ENCODE assay signal across 8 cellular contexts in genomic region chr6:118934461-118935330, GRCh38. TPM values are rescaled to one million over a fixed set of nuclear protein-coding genes. Genes with fewer than 3 reads are reported as not detected.
DNase-seq lines count a peak whose midpoint lies in the region; ATAC-seq and TF ChIP-seq lines count a peak whose summit lies in the region.

Gene MCM9, minus strand, starts transcription at chr6:118935159. Its CDS starts 3,436 bp downstream, at chr6:118931723.

- intact Hi-C loops in esophagus squamous epithelium (cut with DNase I) = no loop called here

- H3K4me1 ChIP-seq in Peyer's patch = peaks cover 0 to 7% (median 0%) of the 10 kb centered on the region in 4 donors
- H3K4me1 ChIP-seq in esophagus squamous epithelium = peaks cover 0 to 35% (median 0%) of the 10 kb centered on the region in 3 donors

- peak within 1 kb of the TSS; percentile 90 to 95 (median 91) for H3K27ac ChIP-seq in Peyer's patch
- H3K27ac ChIP-seq in esophagus squamous epithelium = peak within 1 kb of the TSS; percentile 92 to 97 (median 94)

- peak in 1 of 6 experiments; percentile 13 for TF ChIP-seq CTCF in Peyer's patch (IDR thresholded peaks at IDR 0.05)
- TF ChIP-seq CTCF in esophagus squamous epithelium (IDR thresholded peaks at IDR 0.05) = no peak

- TF ChIP-seq POLR2A in Peyer's patch (IDR thresholded peaks at IDR 0.05) (peak; percentile 35 to 54), esophagus squamous epithelium (IDR thresholded peaks at IDR 0.05) (peak in 2 of 4 donors; percentile 52 to 76)

- H3K27me3 ChIP-seq in Peyer's patch (no peaks in the 10 kb centered on the region), esophagus squamous epithelium (no peaks in the 10 kb centered on the region)

- DNase-seq in DMS79 (lab: John Stamatoyannopoulos, UW) (peak; percentile 64), Peyer's patch (peak; percentile 87 to 96 (median 95)), esophagus squamous epithelium (lab: John Stamatoyannopoulos, UW) (peak; percentile 52), myocyte (ENCODE audit: low read depth) (peak; percentile 96)
- DNase-seq in Jurkat, Clone E6-1 (ENCODE audit: low read depth, low spot score) = peak; percentile 74
- DNase-seq in activated T-cell treated with anti-CD3 and anti-CD28 coated beads, Interleukin-2, amount 50 U/mL, for 48 hours = peak; percentile 91 to 95
- DNase-seq in stimulated activated CD8-positive, alpha-beta memory T cell treated with anti-CD3 and anti-CD28 coated beads, Interleukin-7, amount 100 ng/mL, for 48 hours (ENCODE audit: extremely low read depth in 1 of 2, low read depth in 1 of 2) = peak; percentile 77 to 84

- ATAC-seq in GM21717 (IDR thresholded peaks at IDR 0.05; ENCODE audit: unreplicated experiment) = peak; percentile 97

- H3K36me3 ChIP-seq in Peyer's patch (peaks cover 0 to 10% (median 0%) of the 10 kb centered on the region in 3 donors), esophagus squamous epithelium (peaks cover 0 to 19% (median 0%) of the 10 kb centered on the region in 3 donors)

- H3K9me3 ChIP-seq in Peyer's patch = no peaks in the 10 kb centered on the region
- H3K9me3 ChIP-seq in esophagus squamous epithelium = no peaks in the 10 kb centered on the region

- WGBS in esophagus squamous epithelium, 2 donors = 0 to 1% methylated on average over 10 to 21 of the region's 95 CpGs

- peak within 1 kb of the TSS; percentile 70 for H3K4me3 ChIP-seq in Jurkat, Clone E6-1 (ENCODE audit: low read length)
- H3K4me3 ChIP-seq in Peyer's patch = peak within 1 kb of the TSS; percentile 57 to 87 (median 74)
- H3K4me3 ChIP-seq in esophagus squamous epithelium = peak within 1 kb of the TSS; percentile 86 to 94 (median 90)

RNA-seq across cellular contexts. Expression of gene MCM9, which starts in this region (rescaled TPM):
- 30.9 TPM for polyA plus RNA-seq in Jurkat, Clone E6-1 (2012; ENCODE audit: insufficient read depth, insufficient read length)
- total RNA-seq in Peyer's patch (10 to 100 TPM; 17.3 to 38.8 (median 23.0) TPM), esophagus squamous epithelium (10 to 100 TPM; 11.1 to 22.3 (median 15.1) TPM), myocyte (11.5 and 18.5 TPM in 2 replicates)
- polyA plus RNA-seq in myocyte (2012) = 6.5 TPM

Comparison
In these comparisons a context has a peak if more than half of its experiments do, and no peak if none do; other contexts are left out.
1. Peak in every context shown above with its lines: DNase-seq, ATAC-seq, H3K4me3 ChIP-seq and H3K27ac ChIP-seq.